Comparison of ENCODE assay signal across 8 cellular contexts in the genomic region with DNA sequence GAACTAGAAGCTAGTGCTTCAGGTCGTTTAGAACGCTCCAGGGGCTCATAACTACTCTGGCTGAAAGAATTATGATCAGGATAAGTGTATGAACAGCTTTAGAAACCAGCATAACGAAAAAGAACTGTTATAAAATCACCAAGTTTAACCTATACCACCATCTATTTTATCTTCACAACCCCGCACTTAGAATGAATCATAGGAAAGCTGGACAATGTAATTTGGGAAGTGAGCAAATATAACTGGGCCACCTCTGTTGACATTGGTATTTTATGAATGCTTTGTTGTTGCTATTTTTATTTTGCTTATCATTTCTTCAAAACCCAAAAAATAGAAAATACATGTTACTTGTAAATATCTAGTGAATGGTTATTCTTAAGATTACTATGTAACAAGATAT.
"Had no signal": no experiment of that assay in that cellular context is flagged by ENCODE, and none has a peak within 500 bp of the region (broad histone marks: within the 10 kb centered on the region; RNA-seq: fewer than 3 reads in every experiment).

No MANE protein-coding gene starts in this region.

- H3K36me3 ChIP-seq: HAP-1 had no signal

- FAIRE-seq: HTR-8/SVneo, K562 had no signal

- ATAC-seq: HCT116, K562 had no signal

- H3K4me1 ChIP-seq: HAP-1 had no signal

- DNase-seq: GOT3, H7, HFFc6, IMR-90 had no signal

- H3K4me3 ChIP-seq: HAP-1, K562 had no signal

- H3K27ac Mint-ChIP-seq: HFFc6 had no signal

- H3K4me3 Mint-ChIP-seq: HFFc6 had no signal

- H3K9me3 ChIP-seq: HAP-1 had no signal
